In the genomic region with DNA sequence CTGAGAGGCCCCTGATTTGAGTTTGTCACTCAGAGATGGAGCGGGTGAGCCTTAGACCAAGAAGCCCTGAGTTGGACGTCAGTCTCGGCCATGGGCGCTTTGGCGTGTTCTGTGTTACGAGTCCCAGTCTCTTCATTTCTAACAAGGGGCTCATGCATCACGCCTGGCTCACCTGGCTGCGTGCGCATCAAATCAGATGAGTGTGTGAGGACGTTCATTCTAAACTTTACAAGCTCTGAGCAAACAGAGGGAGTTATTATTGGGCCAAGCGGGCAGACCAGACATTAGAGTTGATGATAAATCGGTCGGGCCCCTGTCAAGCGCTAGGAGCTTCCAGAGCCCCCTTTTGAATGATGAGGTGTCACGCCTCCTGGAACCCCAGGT, we compare ENCODE assay signal across 1 cellular context.
TF ChIP-seq lines count a peak whose summit lies in the region.

No MANE protein-coding gene starts in this region.

TF ChIP-seq in HepG2, 621 proteins besides CTCF, POLR2A, EP300 and RAD21 (continued from another document and continues in another):
- TF ChIP-seq, protein P1, sequence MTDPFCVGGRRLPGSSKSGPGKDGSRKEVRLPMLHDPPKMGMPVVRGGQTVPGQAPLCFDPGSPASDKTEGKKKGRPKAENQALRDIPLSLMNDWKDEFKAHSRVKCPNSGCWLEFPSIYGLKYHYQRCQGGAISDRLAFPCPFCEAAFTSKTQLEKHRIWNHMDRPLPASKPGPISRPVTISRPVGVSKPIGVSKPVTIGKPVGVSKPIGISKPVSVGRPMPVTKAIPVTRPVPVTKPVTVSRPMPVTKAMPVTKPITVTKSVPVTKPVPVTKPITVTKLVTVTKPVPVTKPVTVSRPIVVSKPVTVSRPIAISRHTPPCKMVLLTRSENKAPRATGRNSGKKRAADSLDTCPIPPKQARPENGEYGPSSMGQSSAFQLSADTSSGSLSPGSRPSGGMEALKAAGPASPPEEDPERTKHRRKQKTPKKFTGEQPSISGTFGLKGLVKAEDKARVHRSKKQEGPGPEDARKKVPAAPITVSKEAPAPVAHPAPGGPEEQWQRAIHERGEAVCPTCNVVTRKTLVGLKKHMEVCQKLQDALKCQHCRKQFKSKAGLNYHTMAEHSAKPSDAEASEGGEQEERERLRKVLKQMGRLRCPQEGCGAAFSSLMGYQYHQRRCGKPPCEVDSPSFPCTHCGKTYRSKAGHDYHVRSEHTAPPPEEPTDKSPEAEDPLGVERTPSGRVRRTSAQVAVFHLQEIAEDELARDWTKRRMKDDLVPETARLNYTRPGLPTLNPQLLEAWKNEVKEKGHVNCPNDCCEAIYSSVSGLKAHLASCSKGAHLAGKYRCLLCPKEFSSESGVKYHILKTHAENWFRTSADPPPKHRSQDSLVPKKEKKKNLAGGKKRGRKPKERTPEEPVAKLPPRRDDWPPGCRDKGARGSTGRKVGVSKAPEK (CRISPR knock-in tag; IDR thresholded peaks at IDR 0.05; ENCODE audit: borderline replicate concordance): no peak
- TF ChIP-seq ATF7-NPFF (CRISPR knock-in tag; IDR thresholded peaks at IDR 0.05; ENCODE audit: low read depth): no peak
- TF ChIP-seq THAP11 (CRISPR knock-in tag; IDR thresholded peaks at IDR 0.05): no peak
- no peak for TF ChIP-seq CBFB (CRISPR knock-in tag; IDR thresholded peaks at IDR 0.05)
- TF ChIP-seq SMYD3 (CRISPR knock-in tag; IDR thresholded peaks at IDR 0.05): no peak
- TF ChIP-seq MTF2 (CRISPR knock-in tag; IDR thresholded peaks at IDR 0.05; ENCODE audit: borderline replicate concordance): no peak
- TF ChIP-seq, protein P2, sequence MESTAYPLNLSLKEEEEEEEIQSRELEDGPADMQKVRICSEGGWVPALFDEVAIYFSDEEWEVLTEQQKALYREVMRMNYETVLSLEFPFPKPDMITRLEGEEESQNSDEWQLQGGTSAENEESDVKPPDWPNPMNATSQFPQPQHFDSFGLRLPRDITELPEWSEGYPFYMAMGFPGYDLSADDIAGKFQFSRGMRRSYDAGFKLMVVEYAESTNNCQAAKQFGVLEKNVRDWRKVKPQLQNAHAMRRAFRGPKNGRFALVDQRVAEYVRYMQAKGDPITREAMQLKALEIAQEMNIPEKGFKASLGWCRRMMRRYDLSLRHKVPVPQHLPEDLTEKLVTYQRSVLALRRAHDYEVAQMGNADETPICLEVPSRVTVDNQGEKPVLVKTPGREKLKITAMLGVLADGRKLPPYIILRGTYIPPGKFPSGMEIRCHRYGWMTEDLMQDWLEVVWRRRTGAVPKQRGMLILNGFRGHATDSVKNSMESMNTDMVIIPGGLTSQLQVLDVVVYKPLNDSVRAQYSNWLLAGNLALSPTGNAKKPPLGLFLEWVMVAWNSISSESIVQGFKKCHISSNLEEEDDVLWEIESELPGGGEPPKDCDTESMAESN (CRISPR knock-in tag; conservative IDR thresholded peaks at IDR 0.05): no peak
- no peak for TF ChIP-seq ZNF816 (CRISPR knock-in tag; IDR thresholded peaks at IDR 0.05; ENCODE audit: borderline replicate concordance)
- no peak for TF ChIP-seq KDM4B (CRISPR knock-in tag; IDR thresholded peaks at IDR 0.05)
- TF ChIP-seq, protein P3, sequence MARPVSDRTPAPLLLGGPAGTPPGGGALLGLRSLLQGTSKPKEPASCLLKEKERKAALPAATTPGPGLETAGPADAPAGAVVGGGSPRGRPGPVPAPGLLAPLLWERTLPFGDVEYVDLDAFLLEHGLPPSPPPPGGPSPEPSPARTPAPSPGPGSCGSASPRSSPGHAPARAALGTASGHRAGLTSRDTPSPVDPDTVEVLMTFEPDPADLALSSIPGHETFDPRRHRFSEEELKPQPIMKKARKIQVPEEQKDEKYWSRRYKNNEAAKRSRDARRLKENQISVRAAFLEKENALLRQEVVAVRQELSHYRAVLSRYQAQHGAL (CRISPR knock-in tag; IDR thresholded peaks at IDR 0.05; ENCODE audit: not compliant biosample characterization): no peak
- TF ChIP-seq ZNF432 (CRISPR knock-in tag; IDR thresholded peaks at IDR 0.05; ENCODE audit: borderline replicate concordance): no peak
- no peak for TF ChIP-seq NFIC (IDR thresholded peaks at IDR 0.05; ENCODE audit: low read length)
- TF ChIP-seq, protein P4, sequence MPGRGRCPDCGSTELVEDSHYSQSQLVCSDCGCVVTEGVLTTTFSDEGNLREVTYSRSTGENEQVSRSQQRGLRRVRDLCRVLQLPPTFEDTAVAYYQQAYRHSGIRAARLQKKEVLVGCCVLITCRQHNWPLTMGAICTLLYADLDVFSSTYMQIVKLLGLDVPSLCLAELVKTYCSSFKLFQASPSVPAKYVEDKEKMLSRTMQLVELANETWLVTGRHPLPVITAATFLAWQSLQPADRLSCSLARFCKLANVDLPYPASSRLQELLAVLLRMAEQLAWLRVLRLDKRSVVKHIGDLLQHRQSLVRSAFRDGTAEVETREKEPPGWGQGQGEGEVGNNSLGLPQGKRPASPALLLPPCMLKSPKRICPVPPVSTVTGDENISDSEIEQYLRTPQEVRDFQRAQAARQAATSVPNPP (CRISPR knock-in tag; IDR thresholded peaks at IDR 0.05): no peak
- no peak for TF ChIP-seq ZNF10 (CRISPR knock-in tag; IDR thresholded peaks at IDR 0.05; ENCODE audit: borderline replicate concordance, low read depth)
- TF ChIP-seq TGIF2 (CRISPR knock-in tag; IDR thresholded peaks at IDR 0.05): no peak
- TF ChIP-seq SIX1 (CRISPR knock-in tag; IDR thresholded peaks at IDR 0.05; ENCODE audit: borderline replicate concordance): no peak
- TF ChIP-seq ZNF24 (IDR thresholded peaks at IDR 0.05): no peak
- TF ChIP-seq STAT5B (CRISPR knock-in tag; IDR thresholded peaks at IDR 0.05): no peak
- TF ChIP-seq ZNF207 (IDR thresholded peaks at IDR 0.05; ENCODE audit: borderline replicate concordance): no peak
- no peak for TF ChIP-seq TARDBP (CRISPR knock-in tag; IDR thresholded peaks at IDR 0.05)
- TF ChIP-seq, protein P5, sequence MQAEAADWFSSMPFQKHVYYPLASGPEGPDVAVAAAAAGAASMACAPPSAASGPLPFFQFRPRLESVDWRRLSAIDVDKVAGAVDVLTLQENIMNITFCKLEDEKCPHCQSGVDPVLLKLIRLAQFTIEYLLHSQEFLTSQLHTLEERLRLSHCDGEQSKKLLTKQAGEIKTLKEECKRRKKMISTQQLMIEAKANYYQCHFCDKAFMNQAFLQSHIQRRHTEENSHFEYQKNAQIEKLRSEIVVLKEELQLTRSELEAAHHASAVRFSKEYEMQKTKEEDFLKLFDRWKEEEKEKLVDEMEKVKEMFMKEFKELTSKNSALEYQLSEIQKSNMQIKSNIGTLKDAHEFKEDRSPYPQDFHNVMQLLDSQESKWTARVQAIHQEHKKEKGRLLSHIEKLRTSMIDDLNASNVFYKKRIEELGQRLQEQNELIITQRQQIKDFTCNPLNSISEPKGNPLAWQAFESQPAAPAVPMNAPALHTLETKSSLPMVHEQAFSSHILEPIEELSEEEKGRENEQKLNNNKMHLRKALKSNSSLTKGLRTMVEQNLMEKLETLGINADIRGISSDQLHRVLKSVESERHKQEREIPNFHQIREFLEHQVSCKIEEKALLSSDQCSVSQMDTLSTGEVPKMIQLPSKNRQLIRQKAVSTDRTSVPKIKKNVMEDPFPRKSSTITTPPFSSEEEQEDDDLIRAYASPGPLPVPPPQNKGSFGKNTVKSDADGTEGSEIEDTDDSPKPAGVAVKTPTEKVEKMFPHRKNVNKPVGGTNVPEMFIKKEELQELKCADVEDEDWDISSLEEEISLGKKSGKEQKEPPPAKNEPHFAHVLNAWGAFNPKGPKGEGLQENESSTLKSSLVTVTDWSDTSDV (CRISPR knock-in tag; IDR thresholded peaks at IDR 0.05): 0 out of 2 replicates have a peak, but pooled peaks have one; percentile 6
- TF ChIP-seq TCF12 (IDR thresholded peaks at IDR 0.05): no peak
- TF ChIP-seq TCF12 (CRISPR knock-in tag; IDR thresholded peaks at IDR 0.05): no peak
- no peak for TF ChIP-seq ZNF496 (CRISPR knock-in tag; IDR thresholded peaks at IDR 0.05; ENCODE audit: insufficient replicate concordance)
- TF ChIP-seq, protein P6, sequence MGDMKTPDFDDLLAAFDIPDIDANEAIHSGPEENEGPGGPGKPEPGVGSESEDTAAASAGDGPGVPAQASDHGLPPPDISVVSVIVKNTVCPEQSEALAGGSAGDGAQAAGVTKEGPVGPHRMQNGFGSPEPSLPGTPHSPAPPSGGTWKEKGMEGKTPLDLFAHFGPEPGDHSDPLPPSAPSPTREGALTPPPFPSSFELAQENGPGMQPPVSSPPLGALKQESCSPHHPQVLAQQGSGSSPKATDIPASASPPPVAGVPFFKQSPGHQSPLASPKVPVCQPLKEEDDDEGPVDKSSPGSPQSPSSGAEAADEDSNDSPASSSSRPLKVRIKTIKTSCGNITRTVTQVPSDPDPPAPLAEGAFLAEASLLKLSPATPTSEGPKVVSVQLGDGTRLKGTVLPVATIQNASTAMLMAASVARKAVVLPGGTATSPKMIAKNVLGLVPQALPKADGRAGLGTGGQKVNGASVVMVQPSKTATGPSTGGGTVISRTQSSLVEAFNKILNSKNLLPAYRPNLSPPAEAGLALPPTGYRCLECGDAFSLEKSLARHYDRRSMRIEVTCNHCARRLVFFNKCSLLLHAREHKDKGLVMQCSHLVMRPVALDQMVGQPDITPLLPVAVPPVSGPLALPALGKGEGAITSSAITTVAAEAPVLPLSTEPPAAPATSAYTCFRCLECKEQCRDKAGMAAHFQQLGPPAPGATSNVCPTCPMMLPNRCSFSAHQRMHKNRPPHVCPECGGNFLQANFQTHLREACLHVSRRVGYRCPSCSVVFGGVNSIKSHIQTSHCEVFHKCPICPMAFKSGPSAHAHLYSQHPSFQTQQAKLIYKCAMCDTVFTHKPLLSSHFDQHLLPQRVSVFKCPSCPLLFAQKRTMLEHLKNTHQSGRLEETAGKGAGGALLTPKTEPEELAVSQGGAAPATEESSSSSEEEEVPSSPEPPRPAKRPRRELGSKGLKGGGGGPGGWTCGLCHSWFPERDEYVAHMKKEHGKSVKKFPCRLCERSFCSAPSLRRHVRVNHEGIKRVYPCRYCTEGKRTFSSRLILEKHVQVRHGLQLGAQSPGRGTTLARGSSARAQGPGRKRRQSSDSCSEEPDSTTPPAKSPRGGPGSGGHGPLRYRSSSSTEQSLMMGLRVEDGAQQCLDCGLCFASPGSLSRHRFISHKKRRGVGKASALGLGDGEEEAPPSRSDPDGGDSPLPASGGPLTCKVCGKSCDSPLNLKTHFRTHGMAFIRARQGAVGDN (CRISPR knock-in tag; IDR thresholded peaks at IDR 0.05): peak; percentile 15; the same call in 1 of the 2 replicates
- no peak for TF ChIP-seq ZNF251 (CRISPR knock-in tag; IDR thresholded peaks at IDR 0.05)
- TF ChIP-seq ZKSCAN8 (CRISPR knock-in tag; IDR thresholded peaks at IDR 0.05; ENCODE audit: borderline replicate concordance): no peak
- no peak for TF ChIP-seq ZNF572 (CRISPR knock-in tag; IDR thresholded peaks at IDR 0.05)
- no peak for TF ChIP-seq ZNF570 (CRISPR knock-in tag; IDR thresholded peaks at IDR 0.05; ENCODE audit: borderline replicate concordance)
- TF ChIP-seq ZNF124 (CRISPR knock-in tag; IDR thresholded peaks at IDR 0.05): no peak
- TF ChIP-seq MTF1 (CRISPR knock-in tag; IDR thresholded peaks at IDR 0.05): no peak
- no peak for TF ChIP-seq CCDC6 (CRISPR knock-in tag; IDR thresholded peaks at IDR 0.05)
- TF ChIP-seq NFE2 (CRISPR knock-in tag; IDR thresholded peaks at IDR 0.05): no peak
- TF ChIP-seq PCBP2 (optimal IDR thresholded peaks at IDR 0.05; ENCODE audit: low read depth, low read length, poor library complexity, severe bottlenecking): no peak
- TF ChIP-seq, protein P7, sequence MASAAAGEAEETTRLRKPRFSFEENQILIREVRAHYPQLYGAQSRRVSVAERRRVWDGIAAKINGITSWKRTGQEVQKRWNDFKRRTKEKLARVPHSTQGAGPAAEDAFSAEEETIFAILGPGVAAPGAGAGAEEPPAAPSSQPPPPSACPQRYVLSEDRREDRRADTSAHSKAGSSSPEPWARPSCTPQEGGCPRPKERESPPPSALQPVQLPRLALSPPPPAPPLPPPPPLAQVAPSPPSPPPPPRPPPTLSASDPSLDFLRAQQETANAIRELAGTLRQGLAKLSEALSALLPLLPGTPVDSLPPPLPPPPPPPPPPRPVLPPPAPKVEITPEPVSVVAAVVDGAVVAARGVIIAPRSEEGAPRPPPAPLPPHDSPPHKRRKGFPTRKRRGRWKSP (CRISPR knock-in tag; IDR thresholded peaks at IDR 0.05): no peak
- TF ChIP-seq SMC3 (IDR thresholded peaks at IDR 0.05; ENCODE audit: low read length): no peak
- no peak for TF ChIP-seq PHF5A (CRISPR knock-in tag; IDR thresholded peaks at IDR 0.05; ENCODE audit: low read depth, unreplicated experiment)
- TF ChIP-seq ZNF296 (CRISPR knock-in tag; conservative IDR thresholded peaks at IDR 0.05): no peak
- TF ChIP-seq, protein P8, sequence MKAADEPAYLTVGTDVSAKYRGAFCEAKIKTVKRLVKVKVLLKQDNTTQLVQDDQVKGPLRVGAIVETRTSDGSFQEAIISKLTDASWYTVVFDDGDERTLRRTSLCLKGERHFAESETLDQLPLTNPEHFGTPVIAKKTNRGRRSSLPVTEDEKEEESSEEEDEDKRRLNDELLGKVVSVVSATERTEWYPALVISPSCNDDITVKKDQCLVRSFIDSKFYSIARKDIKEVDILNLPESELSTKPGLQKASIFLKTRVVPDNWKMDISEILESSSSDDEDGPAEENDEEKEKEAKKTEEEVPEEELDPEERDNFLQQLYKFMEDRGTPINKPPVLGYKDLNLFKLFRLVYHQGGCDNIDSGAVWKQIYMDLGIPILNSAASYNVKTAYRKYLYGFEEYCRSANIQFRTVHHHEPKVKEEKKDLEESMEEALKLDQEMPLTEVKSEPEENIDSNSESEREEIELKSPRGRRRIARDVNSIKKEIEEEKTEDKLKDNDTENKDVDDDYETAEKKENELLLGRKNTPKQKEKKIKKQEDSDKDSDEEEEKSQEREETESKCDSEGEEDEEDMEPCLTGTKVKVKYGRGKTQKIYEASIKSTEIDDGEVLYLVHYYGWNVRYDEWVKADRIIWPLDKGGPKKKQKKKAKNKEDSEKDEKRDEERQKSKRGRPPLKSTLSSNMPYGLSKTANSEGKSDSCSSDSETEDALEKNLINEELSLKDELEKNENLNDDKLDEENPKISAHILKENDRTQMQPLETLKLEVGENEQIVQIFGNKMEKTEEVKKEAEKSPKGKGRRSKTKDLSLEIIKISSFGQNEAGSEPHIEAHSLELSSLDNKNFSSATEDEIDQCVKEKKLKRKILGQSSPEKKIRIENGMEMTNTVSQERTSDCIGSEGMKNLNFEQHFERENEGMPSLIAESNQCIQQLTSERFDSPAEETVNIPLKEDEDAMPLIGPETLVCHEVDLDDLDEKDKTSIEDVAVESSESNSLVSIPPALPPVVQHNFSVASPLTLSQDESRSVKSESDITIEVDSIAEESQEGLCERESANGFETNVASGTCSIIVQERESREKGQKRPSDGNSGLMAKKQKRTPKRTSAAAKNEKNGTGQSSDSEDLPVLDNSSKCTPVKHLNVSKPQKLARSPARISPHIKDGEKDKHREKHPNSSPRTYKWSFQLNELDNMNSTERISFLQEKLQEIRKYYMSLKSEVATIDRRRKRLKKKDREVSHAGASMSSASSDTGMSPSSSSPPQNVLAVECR (CRISPR knock-in tag; IDR thresholded peaks at IDR 0.05; ENCODE audit: borderline replicate concordance): no peak
